Comparison of ENCODE assay signal across 8 cellular contexts in the genomic region with DNA sequence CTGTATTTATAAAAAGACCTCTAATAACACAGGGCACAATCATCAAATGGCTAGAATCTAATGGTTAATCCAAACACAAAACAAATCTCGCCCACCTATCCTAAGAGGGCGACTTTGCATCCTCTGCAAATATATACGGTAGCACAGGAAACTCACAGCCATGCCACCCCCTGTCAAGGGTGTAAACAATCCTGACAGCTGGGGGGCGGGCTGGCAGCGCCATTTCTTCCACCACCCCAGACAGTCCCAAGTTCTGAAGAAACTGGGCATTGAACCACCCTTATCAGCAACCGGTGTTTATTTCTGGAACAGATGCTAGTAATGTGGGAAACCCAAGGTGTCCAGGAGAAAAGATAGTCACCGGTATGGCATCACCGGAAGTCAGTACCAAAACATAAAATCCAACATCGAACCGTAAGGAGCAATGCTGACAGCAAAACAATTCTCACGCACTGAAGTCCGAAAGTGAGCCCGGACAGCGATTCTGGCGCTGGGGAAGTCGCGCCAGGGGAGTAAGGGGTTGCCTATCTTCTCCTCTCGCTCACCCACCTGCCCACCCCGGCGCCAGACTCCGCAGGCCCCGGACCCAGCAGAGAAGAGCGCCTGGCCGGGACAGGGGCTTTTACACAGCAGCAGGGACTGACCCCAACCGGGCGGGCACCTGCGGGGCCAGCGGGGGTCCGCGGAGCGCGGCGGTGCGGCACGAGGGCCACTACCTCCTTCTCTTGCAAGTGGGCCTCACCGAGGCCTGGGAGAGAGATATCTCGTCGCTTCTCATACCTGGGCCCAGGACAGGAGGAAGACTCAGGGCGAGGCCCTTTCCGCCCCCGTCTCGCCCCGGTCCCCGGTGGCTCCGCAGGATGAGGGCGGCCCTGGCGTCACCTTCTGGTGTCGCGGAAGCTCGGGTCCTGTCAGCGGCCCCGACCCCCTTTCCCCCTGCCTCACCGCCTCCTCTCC. TPM values are rescaled to one million over a fixed set of nuclear protein-coding genes. Genes with fewer than 3 reads are reported as not detected.
DNase-seq lines count a peak whose midpoint lies in the region; ATAC-seq and TF ChIP-seq lines count a peak whose summit lies in the region.

No MANE protein-coding gene starts in this region.

- POLR2A ChIA-PET in activated CD4-positive, alpha-beta memory T cell treated with anti-CD3 and anti-CD28 coated beads, Interleukin-2, amount 10 ng/mL, durations not matched to agents 7 days and 5 days (lab: Charles Lee) = interaction anchor here (1.0 to 2.3 kb wide), 8 partner anchors 13 to 1190 kb away, joined by 3 to 14 read pairs (median 4); a partner anchor contains a TSS

- H3K4me1 Mint-ChIP-seq in activated CD4-positive, alpha-beta memory T cell treated with anti-CD3 and anti-CD28 coated beads, Interleukin-2, amount 10 ng/mL, durations not matched to agents 7 days and 5 days = peaks cover 55% of the 10 kb centered on the region
- peaks cover 22% of the 10 kb centered on the region for H3K4me1 Mint-ChIP-seq in endothelial cell (ENCODE audit: unreplicated experiment)

- H3K4me3 Mint-ChIP-seq in activated CD4-positive, alpha-beta memory T cell treated with anti-CD3 and anti-CD28 coated beads, Interleukin-2, amount 10 ng/mL, durations not matched to agents 7 days and 5 days = peak overlapping the region; percentile 94
- peak overlapping the region; percentile 96 for H3K4me3 Mint-ChIP-seq in endothelial cell (ENCODE audit: unreplicated experiment)

- peaks cover 28% of the 10 kb centered on the region for H3K36me3 Mint-ChIP-seq in activated CD4-positive, alpha-beta memory T cell treated with anti-CD3 and anti-CD28 coated beads, Interleukin-2, amount 10 ng/mL, durations not matched to agents 7 days and 5 days (ENCODE audit: low read depth)
- H3K36me3 Mint-ChIP-seq in endothelial cell (ENCODE audit: low read depth, unreplicated experiment) = peaks cover 5% of the 10 kb centered on the region

- no peak for TF ChIP-seq CTCF in endothelial cell (IDR thresholded peaks at IDR 0.05; ENCODE audit: unreplicated experiment)

- peak overlapping the region; percentile 83 for H3K27ac Mint-ChIP-seq in activated CD4-positive, alpha-beta memory T cell treated with anti-CD3 and anti-CD28 coated beads, Interleukin-2, amount 10 ng/mL, durations not matched to agents 7 days and 5 days
- peak overlapping the region; percentile 24 for H3K27ac Mint-ChIP-seq in endothelial cell (ENCODE audit: unreplicated experiment)

- peak; percentile 60 for DNase-seq in ELF-1 (ENCODE audit: low read depth, low spot score)
- peak; percentile 47 for DNase-seq in activated CD4-positive, alpha-beta memory T cell treated with anti-CD3 and anti-CD28 coated beads, Interleukin-2, amount 10 ng/mL, durations not matched to agents 7 days and 5 days
- no peak for DNase-seq in endothelial cell (ENCODE audit: low spot score)
- peak; percentile 14 for DNase-seq in mucosa of gallbladder (ENCODE audit: low spot score)
- DNase-seq in AML-193 (lab: John Stamatoyannopoulos, UW) = no peak

- H3K27me3 Mint-ChIP-seq in activated CD4-positive, alpha-beta memory T cell treated with anti-CD3 and anti-CD28 coated beads, Interleukin-2, amount 10 ng/mL, durations not matched to agents 7 days and 5 days = peaks cover 15% of the 10 kb centered on the region
- H3K27me3 Mint-ChIP-seq in endothelial cell (ENCODE audit: unreplicated experiment) = peaks cover 8% of the 10 kb centered on the region

- ATAC-seq in GM21717 (IDR thresholded peaks at IDR 0.05; ENCODE audit: unreplicated experiment) = peak; percentile 46

- H3K9me3 Mint-ChIP-seq in activated CD4-positive, alpha-beta memory T cell treated with anti-CD3 and anti-CD28 coated beads, Interleukin-2, amount 10 ng/mL, durations not matched to agents 7 days and 5 days = no peaks in the 10 kb centered on the region
- no peaks in the 10 kb centered on the region for H3K9me3 Mint-ChIP-seq in endothelial cell (ENCODE audit: unreplicated experiment)

- TF ChIP-seq EP300 in Ishikawa (IDR thresholded peaks at IDR 0.05; ENCODE audit: borderline replicate concordance) = no peak

- CTCF ChIA-PET in activated CD4-positive, alpha-beta memory T cell treated with anti-CD3 and anti-CD28 coated beads, Interleukin-2, amount 10 ng/mL, durations not matched to agents 7 days and 5 days (lab: Charles Lee) = interaction anchor here (1.2 to 1.6 kb wide), 3 partner anchors 31 to 59 kb away, joined by 3 to 6 read pairs (median 4); no protein-coding TSS in a partner anchor

- TF ChIP-seq RAD21 in Ishikawa (IDR thresholded peaks at IDR 0.05; ENCODE audit: low read depth) = no peak

- peak overlapping the region; percentile 57 for H3K27ac ChIP-seq in temporal lobe (ENCODE audit: low read depth, low read length)

TF ChIP-seq in Ishikawa, 13 proteins besides CTCF, POLR2A, EP300 and RAD21:
- TF ChIP-seq TAF1 (IDR thresholded peaks at IDR 0.05; ENCODE audit: low read depth) (no peak), ZBTB7A (IDR thresholded peaks at IDR 0.05; ENCODE audit: low read depth) (peak; percentile 86; the same call in 1 of the 2 replicates), CEBPB (IDR thresholded peaks at IDR 0.05) (no peak)
- TF ChIP-seq, protein P1, sequence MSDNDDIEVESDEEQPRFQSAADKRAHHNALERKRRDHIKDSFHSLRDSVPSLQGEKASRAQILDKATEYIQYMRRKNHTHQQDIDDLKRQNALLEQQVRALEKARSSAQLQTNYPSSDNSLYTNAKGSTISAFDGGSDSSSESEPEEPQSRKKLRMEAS (IDR thresholded peaks at IDR 0.05) = peak; percentile 33; the same call in 1 of the 2 replicates

RNA-seq across cellular contexts. Expression of a gene that starts 0.6 kb away (rescaled TPM):
- total RNA-seq in activated CD4-positive, alpha-beta memory T cell treated with anti-CD3 and anti-CD28 coated beads, Interleukin-2, amount 10 ng/mL, durations not matched to agents 7 days and 5 days = 10 to 100 TPM; 26.9 to 30.9 TPM
- total RNA-seq in endothelial cell (ENCODE audit: unreplicated experiment) (22.6 TPM), mucosa of gallbladder (42.1 TPM), temporal lobe (63.2 TPM)

RNA-seq across cellular contexts. Expression of a gene that starts 37.5 kb away (rescaled TPM):
- total RNA-seq in activated CD4-positive, alpha-beta memory T cell treated with anti-CD3 and anti-CD28 coated beads, Interleukin-2, amount 10 ng/mL, durations not matched to agents 7 days and 5 days = 100 to 1,000 TPM; 153 to 158 TPM
- total RNA-seq in endothelial cell (ENCODE audit: unreplicated experiment) (101 TPM), mucosa of gallbladder (880 TPM), temporal lobe (27.8 TPM)

Comparison
In these comparisons a context has a peak if more than half of its experiments do, and no peak if none do; other contexts are left out.
1. DNase-seq: peak in ELF-1 (single experiment), activated CD4-positive, alpha-beta memory T cell treated with anti-CD3 and anti-CD28 coated beads, Interleukin-2, amount 10 ng/mL, durations not matched to agents 7 days and 5 days (single experiment) and mucosa of gallbladder (single experiment); none in endothelial cell (single experiment) and AML-193 (0 of 2).